Comparison of ENCODE assay signal across 1 cellular context in genomic region chr7:129729511-129729910, GRCh38.
TF ChIP-seq lines count a peak whose summit lies in the region.

No MANE protein-coding gene starts in this region.

TF ChIP-seq in SK-N-SH, 30 proteins besides CTCF, POLR2A, EP300 and RAD21 (continued from another document):
- TF ChIP-seq REST (IDR thresholded peaks at IDR 0.05; ENCODE audit: low read depth, low read length), result no peak
- no peak for TF ChIP-seq GATA2 (CRISPR knock-in tag; IDR thresholded peaks at IDR 0.05)
- no peak for TF ChIP-seq FOSL2 (IDR thresholded peaks at IDR 0.05; ENCODE audit: borderline replicate concordance, low read depth)
- no peak for TF ChIP-seq MAX (IDR thresholded peaks at IDR 0.05; ENCODE audit: low read depth)
- TF ChIP-seq PBX3 (IDR thresholded peaks at IDR 0.05), result no peak
- TF ChIP-seq YY1 (IDR thresholded peaks at IDR 0.05; ENCODE audit: low read depth), result no peak
- no peak for TF ChIP-seq ELF1 (IDR thresholded peaks at IDR 0.05)
- no peak for TF ChIP-seq NRF1 (IDR thresholded peaks at IDR 0.05; ENCODE audit: low read depth, low read length)
- no peak for TF ChIP-seq FOXM1 (IDR thresholded peaks at IDR 0.05; ENCODE audit: low read depth)
